In the genomic region with DNA sequence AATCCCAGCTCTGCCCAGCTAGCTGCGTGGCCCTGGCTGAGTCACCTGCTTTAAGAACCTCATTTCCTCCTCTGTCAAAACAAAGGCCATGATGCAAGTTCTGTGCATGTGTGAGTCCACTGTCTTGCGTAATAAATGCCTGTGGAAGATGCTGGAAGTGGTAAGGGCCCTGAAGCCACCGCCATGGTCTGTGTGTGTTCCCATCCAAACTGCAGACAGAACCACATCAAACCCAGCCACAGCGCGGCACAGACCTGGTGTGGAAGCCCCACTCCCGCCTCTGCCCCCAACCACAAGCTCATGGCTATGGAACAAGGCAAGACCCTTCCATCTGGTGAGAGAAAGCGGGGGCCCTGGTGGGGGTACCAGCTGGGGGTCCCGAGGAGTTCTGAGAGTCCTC, we compare ENCODE assay signal across 11 cellular contexts. TPM values are rescaled to one million over a fixed set of nuclear protein-coding genes. Genes with fewer than 3 reads are reported as not detected.
DNase-seq lines count a peak whose midpoint lies in the region; ATAC-seq and TF ChIP-seq lines count a peak whose summit lies in the region.
"Had no signal": no experiment of that assay in that cellular context is flagged by ENCODE, and none has a peak within 500 bp of the region (broad histone marks: within the 10 kb centered on the region; RNA-seq: fewer than 3 reads in every experiment).

No MANE protein-coding gene starts in this region.

- H3K4me1 Mint-ChIP-seq in glutamatergic neuron (ENCODE audit: low read depth, unreplicated experiment), result peaks cover 7% of the 10 kb centered on the region

- DNase-seq in GM04503 (ENCODE audit: low read depth) (peak; percentile 80), NCI-H460 (ENCODE audit: extremely low read depth, low read depth) (peak; percentile 78), dedifferentiated amniotic fluid mesenchymal stem cell (ENCODE audit: extremely low spot score) (peak; percentile 36), non-pigmented ciliary epithelial cell (ENCODE audit: low read depth) (peak; percentile 82), anterior cingulate cortex (lab: John Stamatoyannopoulos, UW) (no peak), glutamatergic neuron (no peak)
- DNase-seq: activated CD4-positive, CD25-positive, alpha-beta regulatory T cell treated with anti-CD3 and anti-CD28 coated beads, Interleukin-2, amount 50 U/mL, for 72 hours; central memory CD4-positive, alpha-beta T cell; left colon had no signal

- H3K9me3 Mint-ChIP-seq in glutamatergic neuron (ENCODE audit: unreplicated experiment), result peaks cover 9% of the 10 kb centered on the region

- H3K4me3 Mint-ChIP-seq in glutamatergic neuron (ENCODE audit: unreplicated experiment), result no peak overlapping the region

- no peak overlapping the region for H3K27ac Mint-ChIP-seq in glutamatergic neuron (ENCODE audit: unreplicated experiment)

- H3K27me3 Mint-ChIP-seq in glutamatergic neuron (ENCODE audit: unreplicated experiment), result peaks cover 7% of the 10 kb centered on the region

- H3K36me3 Mint-ChIP-seq in glutamatergic neuron (ENCODE audit: unreplicated experiment), result peaks cover 4% of the 10 kb centered on the region

- TF ChIP-seq CTCF in glutamatergic neuron (IDR thresholded peaks at IDR 0.05; ENCODE audit: partially characterized antibody, unreplicated experiment), result no peak

- no peak for ATAC-seq in HG02571 (IDR thresholded peaks at IDR 0.05; ENCODE audit: unreplicated experiment)
- ATAC-seq in HG02884 (IDR thresholded peaks at IDR 0.05; ENCODE audit: unreplicated experiment), result no peak
- ATAC-seq: left colon had no signal

RNA-seq across cellular contexts. Expression of gene NECAB2, which starts 26.0 kb away (rescaled TPM):
- 1.1 and 1.8 TPM in 2 replicates for total RNA-seq in NCI-H460 (2014; rRNA removed; shearing (Covaris generic))
- 9.1 and 11.6 TPM in 2 replicates for polyA plus RNA-seq in NCI-H460 (2014; cell fraction: nucleus; rRNA removed)
- total RNA-seq in glutamatergic neuron (ENCODE audit: unreplicated experiment), result 112 TPM

RNA-seq across cellular contexts. Expression of gene OSGIN1, which starts 41.0 kb away (rescaled TPM):
- 53.5 and 57.5 TPM in 2 replicates for total RNA-seq in NCI-H460 (2014; rRNA removed; shearing (Covaris generic))
- 91.0 and 109 TPM in 2 replicates for polyA plus RNA-seq in NCI-H460 (2014; cell fraction: nucleus; rRNA removed)
- total RNA-seq in glutamatergic neuron (ENCODE audit: unreplicated experiment), result not detected

RNA-seq across cellular contexts. Expression of gene SLC38A8, which starts 48.5 kb away (rescaled TPM):
- not detected in 2 replicates for total RNA-seq in NCI-H460 (2014; rRNA removed; shearing (Covaris generic))
- polyA plus RNA-seq in NCI-H460 (2014; cell fraction: nucleus; rRNA removed), result not detected in 2 replicates
- total RNA-seq in glutamatergic neuron (ENCODE audit: unreplicated experiment), result not detected
- total RNA-seq: left colon had no signal

Comparison
In these comparisons a context has a peak if more than half of its experiments do, and no peak if none do; other contexts are left out.
1. DNase-seq: peak in GM04503 (single experiment), NCI-H460 (single experiment), dedifferentiated amniotic fluid mesenchymal stem cell (single experiment) and non-pigmented ciliary epithelial cell (single experiment); none in anterior cingulate cortex (0 of 58) and glutamatergic neuron (single experiment).
2. RNA of gene NECAB2, which starts 26.0 kb away (total RNA-seq): 112 TPM in glutamatergic neuron (single experiment); 1.1 to 1.8 TPM in NCI-H460; every median in the first group is over 10 times any median in the second.
3. RNA of gene OSGIN1, which starts 41.0 kb away (total RNA-seq): 53.5 to 57.5 TPM in NCI-H460; not detected in glutamatergic neuron (single experiment); every median in the first group is over 10 times any median in the second.